8 cellular contexts compared by ENCODE assay signal in the genomic region with DNA sequence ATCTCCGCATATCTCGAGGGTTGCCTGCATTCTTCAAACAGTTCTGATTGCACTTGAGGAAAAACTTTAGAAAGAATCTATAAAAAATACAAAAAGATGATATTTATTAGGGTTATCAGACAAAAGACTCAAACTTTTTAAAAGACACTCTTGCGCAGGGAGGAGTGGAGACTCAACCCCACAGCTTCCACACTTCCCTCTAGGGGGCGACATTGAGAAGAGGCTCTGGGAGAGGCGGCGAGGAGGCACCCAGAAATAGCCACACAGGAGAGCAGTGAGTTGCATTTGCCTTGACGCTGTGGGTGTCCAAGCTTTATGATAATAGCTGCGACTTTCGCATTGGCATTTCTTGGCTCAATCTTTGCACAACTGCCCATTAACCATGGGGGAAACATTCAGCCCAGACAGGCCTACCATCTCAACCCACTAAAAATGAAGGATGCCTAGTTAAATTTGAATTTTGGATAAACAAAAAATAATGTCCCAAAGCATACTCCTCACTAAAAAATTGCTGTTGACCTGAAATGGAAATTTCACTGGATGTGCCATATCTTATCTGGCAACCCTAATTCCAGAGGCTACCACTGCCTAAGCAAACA.
DNase-seq lines count a peak whose midpoint lies in the region; ATAC-seq and TF ChIP-seq lines count a peak whose summit lies in the region.

No MANE protein-coding gene starts in this region.

- CTCF ChIA-PET in OCI-LY7 (lab: Charles Lee; ENCODE audit: unreplicated experiment): interaction anchor here (0.6 kb wide), 1 partner anchor 239 kb away, joined by 3 read pairs; no protein-coding TSS in a partner anchor

- TF ChIP-seq CTCF in OCI-LY7 (conservative IDR thresholded peaks at IDR 0.05; ENCODE audit: low read length) (peak; percentile 86), chondrocyte (IDR thresholded peaks at IDR 0.05) (peak; percentile 52)

- no peaks in the 10 kb centered on the region for H3K36me3 Mint-ChIP-seq in chondrocyte (ENCODE audit: low read depth)

- H3K27ac Mint-ChIP-seq in chondrocyte (ENCODE audit: unreplicated experiment): no peak overlapping the region

- peak; percentile 32 for DNase-seq in NCI-H748 (lab: John Stamatoyannopoulos, UW; ENCODE audit: unreplicated experiment)
- no peak for DNase-seq in NCI-H748 treated with DMSO at 0.1 percent for 48 hours (lab: John Stamatoyannopoulos, UW)
- DNase-seq in OCI-LY7 (ENCODE audit: low spot score): peak; percentile 41
- DNase-seq in chondrocyte (ENCODE audit: low spot score): no peak
- peak; percentile 55 for DNase-seq in stimulated activated CD4-positive, alpha-beta T cell treated with anti-CD3 and anti-CD28 coated beads, Interleukin-15, amount 100 ng/mL, for 24 hours
- DNase-seq in hippocampal formation (lab: John Stamatoyannopoulos, UW): no peak
- no peak for DNase-seq in NCI-H2171 (lab: John Stamatoyannopoulos, UW)

- peaks cover 3% of the 10 kb centered on the region for H3K27me3 Mint-ChIP-seq in chondrocyte (ENCODE audit: low read depth)

- no peak overlapping the region for H3K4me3 Mint-ChIP-seq in chondrocyte (ENCODE audit: unreplicated experiment)

- H3K4me2 ChIP-seq in OCI-LY7 (ENCODE audit: low read length): no peak overlapping the region

- H4K20me1 ChIP-seq in OCI-LY7 (ENCODE audit: insufficient read depth, low read length): no peaks in the 10 kb centered on the region

- H3K9me3 ChIP-seq in OCI-LY7 (ENCODE audit: low read length): no peaks in the 10 kb centered on the region

- H3K4me3 ChIP-seq in OCI-LY7 (ENCODE audit: low read depth, low read length, poor library complexity, severe bottlenecking): no peak overlapping the region

- H3K27ac ChIP-seq in OCI-LY7 (ENCODE audit: low read depth, low read length, poor library complexity, severe bottlenecking): no peak overlapping the region

- H3K9me3 Mint-ChIP-seq in chondrocyte (ENCODE audit: low read depth): no peaks in the 10 kb centered on the region

- H3K36me3 ChIP-seq in OCI-LY7 (ENCODE audit: insufficient read depth, low read length): no peaks in the 10 kb centered on the region

- H3K4me1 Mint-ChIP-seq in chondrocyte (ENCODE audit: low read depth): no peaks in the 10 kb centered on the region

- POLR2A ChIA-PET in OCI-LY7 (lab: Charles Lee): interaction anchor here (0.6 kb wide), 3 partner anchors 21 to 1039 kb away, joined by 3 to 4 read pairs (median 3); no protein-coding TSS in a partner anchor

- H3K4me1 ChIP-seq in OCI-LY7 (ENCODE audit: insufficient read depth, low read length, poor library complexity, severe bottlenecking): no peaks in the 10 kb centered on the region

- no TSS peak for BruUV-seq in OCI-LY7 (replicated peaks; lab: Mats Ljungman, UMichigan)

- no peak for ATAC-seq in GM19452 (IDR thresholded peaks at IDR 0.05; ENCODE audit: unreplicated experiment)

- H3K9me2 ChIP-seq in OCI-LY7 (ENCODE audit: insufficient read depth, low read length): no peaks in the 10 kb centered on the region

- intact Hi-C loops in OCI-LY7 (cut with micrococcal nuclease; ENCODE audit: unreplicated experiment): no loop called here

- H3K79me2 ChIP-seq in OCI-LY7 (ENCODE audit: insufficient read depth, low read depth, low read length): no peaks in the 10 kb centered on the region

- H2AFZ ChIP-seq in OCI-LY7 (ENCODE audit: low read length): no peak overlapping the region

Comparison
In these comparisons a context has a peak if more than half of its experiments do, and no peak if none do; other contexts are left out.
1. DNase-seq: peak in NCI-H748 (single experiment), OCI-LY7 (single experiment) and stimulated activated CD4-positive, alpha-beta T cell treated with anti-CD3 and anti-CD28 coated beads, Interleukin-15, amount 100 ng/mL, for 24 hours (single experiment); none in NCI-H748 treated with DMSO at 0.1 percent for 48 hours (single experiment), chondrocyte (single experiment), hippocampal formation (0 of 2) and NCI-H2171 (single experiment).